8 cellular contexts compared by ENCODE assay signal in the genomic region with DNA sequence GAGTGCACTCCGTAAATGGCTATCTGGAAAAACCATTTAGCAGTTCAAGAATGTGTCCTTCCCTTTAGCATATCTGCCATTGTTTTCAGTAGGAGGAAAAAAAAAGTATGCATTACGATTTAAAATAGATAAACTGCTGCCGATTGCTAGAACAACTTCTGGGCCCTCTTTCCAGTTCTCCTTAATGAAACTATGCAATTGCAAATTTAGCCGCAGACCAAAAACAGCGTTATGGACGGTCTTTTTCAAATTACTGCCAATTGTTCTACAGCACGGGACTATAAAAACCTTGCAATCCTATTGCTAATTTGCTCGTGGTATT. TPM values are rescaled to one million over a fixed set of nuclear protein-coding genes. Genes with fewer than 3 reads are reported as not detected.
A peak's percentile ranks its signal among the peaks of the same experiment; 100 is the strongest.
DNase-seq lines count a peak whose midpoint lies in the region; ATAC-seq, FAIRE-seq and TF ChIP-seq lines count a peak whose summit lies in the region.

No MANE protein-coding gene starts in this region.

- peaks cover 10% of the 10 kb centered on the region for H3K27me3 ChIP-seq in H7 (ENCODE audit: control insufficient read depth, insufficient read depth, low read length)
- H3K27me3 ChIP-seq in small intestine (ENCODE audit: control insufficient read depth in 2 of 2, insufficient read depth in 2 of 2, low read length in 2 of 2), result no peaks in the 10 kb centered on the region

- TF ChIP-seq CTCF in WTC11 (IDR thresholded peaks at IDR 0.05), result no peak
- no peak for TF ChIP-seq CTCF in glutamatergic neuron (IDR thresholded peaks at IDR 0.05; ENCODE audit: partially characterized antibody, unreplicated experiment)

- 0 to 1% (median 1%) methylated on average over 8 of the region's 8 CpGs for WGBS in small intestine, 3 donors

- FAIRE-seq in small intestine (lab: Jason Lieb, UNC), result no peak

- H3K36me3 ChIP-seq in H7 (replicated peaks; ENCODE audit: control insufficient read depth, insufficient read depth, low read length) (no peaks in the 10 kb centered on the region), small intestine (ENCODE audit: control insufficient read depth in 2 of 2, insufficient read depth in 2 of 2, low read length in 2 of 2) (no peaks in the 10 kb centered on the region)

- H3K9me3 ChIP-seq in small intestine (ENCODE audit: control insufficient read depth, low read depth), result no peaks in the 10 kb centered on the region

- peak overlapping the region; percentile 99 to 100 for H3K27ac ChIP-seq in small intestine (ENCODE audit: low read depth in 1 of 2, low read length in 1 of 2)

- CTCF ChIA-PET in WTC11 (lab: Charles Lee), result no interaction called here

- POLR2A ChIA-PET in WTC11 (lab: Charles Lee), result no interaction called here

- peak overlapping the region; percentile 99 for H3K27ac Mint-ChIP-seq in WTC11
- peak overlapping the region; percentile 96 for H3K27ac Mint-ChIP-seq in glutamatergic neuron (ENCODE audit: unreplicated experiment)

- no peaks in the 10 kb centered on the region for H3K36me3 Mint-ChIP-seq in WTC11
- H3K36me3 Mint-ChIP-seq in glutamatergic neuron (ENCODE audit: unreplicated experiment), result no peaks in the 10 kb centered on the region

- H3K9me3 Mint-ChIP-seq in WTC11 (no peaks in the 10 kb centered on the region), glutamatergic neuron (ENCODE audit: unreplicated experiment) (peaks cover 13% of the 10 kb centered on the region)

- H3K4me1 Mint-ChIP-seq in WTC11 (peaks cover 26% of the 10 kb centered on the region), glutamatergic neuron (ENCODE audit: low read depth, unreplicated experiment) (peaks cover 7% of the 10 kb centered on the region)

- DNase-seq in H7 (no peak), WTC11 (ENCODE audit: low spot score) (no peak), glutamatergic neuron (no peak), small intestine (no peak), NCI-H69 (lab: John Stamatoyannopoulos, UW) (no peak), NCI-H524 treated with DMSO at 0.1 percent for 48 hours (lab: John Stamatoyannopoulos, UW) (no peak), NCI-H510A (lab: John Stamatoyannopoulos, UW) (no peak), NCI-H1436 treated with DMSO at 0.1 percent for 48 hours (lab: John Stamatoyannopoulos, UW) (no peak)

- H3K27me3 Mint-ChIP-seq in WTC11 (ENCODE audit: low read depth), result peaks cover 22% of the 10 kb centered on the region
- peaks cover 13% of the 10 kb centered on the region for H3K27me3 Mint-ChIP-seq in glutamatergic neuron (ENCODE audit: unreplicated experiment)

- H3K4me3 Mint-ChIP-seq in WTC11, result peak overlapping the region; percentile 92
- peak overlapping the region; percentile 91 for H3K4me3 Mint-ChIP-seq in glutamatergic neuron (ENCODE audit: unreplicated experiment)

- H3K4me3 ChIP-seq in H7 (ENCODE audit: insufficient read depth, low read depth, low read length) (peak overlapping the region; percentile 83), small intestine (ENCODE audit: low read depth in 1 of 2, low read length in 2 of 2) (peak overlapping the region in 1 of 2 donors; percentile 44)

- H3K4me1 ChIP-seq in small intestine (ENCODE audit: control insufficient read depth in 2 of 2, insufficient read depth in 1 of 2, low read depth in 1 of 2, low read length in 1 of 2), result no peaks in the 10 kb centered on the region

- no peak for ATAC-seq in WTC11

TF ChIP-seq in WTC11, 78 proteins besides CTCF, POLR2A, EP300 and RAD21:
- no peak for TF ChIP-seq HMGA2 (CRISPR knock-in tag; IDR thresholded peaks at IDR 0.05)
- no peak for TF ChIP-seq GABPB1 (CRISPR knock-in tag; IDR thresholded peaks at IDR 0.05)
- TF ChIP-seq TP53 (CRISPR knock-in tag; IDR thresholded peaks at IDR 0.05), result no peak
- TF ChIP-seq ZMAT4 (CRISPR knock-in tag; IDR thresholded peaks at IDR 0.05), result no peak
- no peak for TF ChIP-seq FOXJ3 (CRISPR knock-in tag; IDR thresholded peaks at IDR 0.05; ENCODE audit: borderline replicate concordance)
- no peak for TF ChIP-seq GTF2I (CRISPR knock-in tag; conservative IDR thresholded peaks at IDR 0.05)
- no peak for TF ChIP-seq CDX4 (CRISPR knock-in tag; IDR thresholded peaks at IDR 0.05; ENCODE audit: borderline replicate concordance)
- TF ChIP-seq, protein P1, sequence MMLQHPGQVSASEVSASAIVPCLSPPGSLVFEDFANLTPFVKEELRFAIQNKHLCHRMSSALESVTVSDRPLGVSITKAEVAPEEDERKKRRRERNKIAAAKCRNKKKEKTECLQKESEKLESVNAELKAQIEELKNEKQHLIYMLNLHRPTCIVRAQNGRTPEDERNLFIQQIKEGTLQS (CRISPR knock-in tag; conservative IDR thresholded peaks at IDR 0.05), result no peak
- no peak for TF ChIP-seq NFYB (CRISPR knock-in tag; conservative IDR thresholded peaks at IDR 0.05; ENCODE audit: low read depth)
- TF ChIP-seq, protein P2, sequence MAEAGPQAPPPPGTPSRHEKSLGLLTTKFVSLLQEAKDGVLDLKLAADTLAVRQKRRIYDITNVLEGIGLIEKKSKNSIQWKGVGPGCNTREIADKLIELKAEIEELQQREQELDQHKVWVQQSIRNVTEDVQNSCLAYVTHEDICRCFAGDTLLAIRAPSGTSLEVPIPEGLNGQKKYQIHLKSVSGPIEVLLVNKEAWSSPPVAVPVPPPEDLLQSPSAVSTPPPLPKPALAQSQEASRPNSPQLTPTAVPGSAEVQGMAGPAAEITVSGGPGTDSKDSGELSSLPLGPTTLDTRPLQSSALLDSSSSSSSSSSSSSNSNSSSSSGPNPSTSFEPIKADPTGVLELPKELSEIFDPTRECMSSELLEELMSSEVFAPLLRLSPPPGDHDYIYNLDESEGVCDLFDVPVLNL (CRISPR knock-in tag; IDR thresholded peaks at IDR 0.05; ENCODE audit: borderline replicate concordance, low read depth), result no peak
- TF ChIP-seq IRF2 (CRISPR knock-in tag; IDR thresholded peaks at IDR 0.05; ENCODE audit: borderline replicate concordance, low read depth), result no peak
- TF ChIP-seq, protein P3, sequence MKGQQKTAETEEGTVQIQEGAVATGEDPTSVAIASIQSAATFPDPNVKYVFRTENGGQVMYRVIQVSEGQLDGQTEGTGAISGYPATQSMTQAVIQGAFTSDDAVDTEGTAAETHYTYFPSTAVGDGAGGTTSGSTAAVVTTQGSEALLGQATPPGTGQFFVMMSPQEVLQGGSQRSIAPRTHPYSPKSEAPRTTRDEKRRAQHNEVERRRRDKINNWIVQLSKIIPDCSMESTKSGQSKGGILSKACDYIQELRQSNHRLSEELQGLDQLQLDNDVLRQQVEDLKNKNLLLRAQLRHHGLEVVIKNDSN (CRISPR knock-in tag; IDR thresholded peaks at IDR 0.05), result no peak
- 0 out of 2 replicates have a peak, but pooled peaks have one; percentile 3 for TF ChIP-seq SP1 (CRISPR knock-in tag; conservative IDR thresholded peaks at IDR 0.05)
- 0 out of 2 replicates have a peak, but pooled peaks have one; percentile 12 for TF ChIP-seq CREM (CRISPR knock-in tag; IDR thresholded peaks at IDR 0.05)

RNA-seq across cellular contexts. Expression of gene CAMK2D, which starts 1.3 kb away (rescaled TPM):
- total RNA-seq in H7 (2014; rRNA removed; shearing (Covaris generic)), result 21.5 and 29.0 TPM in 2 replicates
- total RNA-seq in WTC11 (2021) (15.8 to 17.7 TPM (median 16.5 TPM) in 3 replicates), glutamatergic neuron (ENCODE audit: unreplicated experiment) (24.8 TPM)
- polyA plus RNA-seq in small intestine, result 10 to 100 TPM; 21.1 to 26.6 (median 21.3) TPM
